ENCODE assay signal across 22 cellular contexts in genomic region chr17:2191227-2191626, GRCh38.
DNase-seq lines count a peak whose midpoint lies in the region; ATAC-seq and TF ChIP-seq lines count a peak whose summit lies in the region.
"Had no signal": no experiment of that assay in that cellular context is flagged by ENCODE, and none has a peak within 500 bp of the region (broad histone marks: within the 10 kb centered on the region; RNA-seq: fewer than 3 reads in every experiment).

No MANE protein-coding gene starts in this region.

- no peaks in the 10 kb centered on the region for H3K9me3 Mint-ChIP-seq in natural killer cell treated with Interleukin-12 subunit alpha and Interleukin-12 subunit beta and Interleukin-15 and Interleukin-18, amount 100 ng/mL, for 72 hours
- H3K9me3 Mint-ChIP-seq: activated naive CD4-positive, alpha-beta T cell treated with anti-CD3 and anti-CD28 coated beads, Interleukin-2, amount 50 U/mL, for 24 hours had no signal

- H3K27ac ChIP-seq in heart left ventricle (peak overlapping the region in 11 of 12 donors; percentile 18 to 82 (median 73)), epithelial cell of prostate (peak overlapping the region; percentile 87), uterus (peak overlapping the region; percentile 77 to 86)
- H3K27ac ChIP-seq: C4-2B had no signal

- peaks cover 67 to 75% of the 10 kb centered on the region in 2 donors for H3K4me1 Mint-ChIP-seq in natural killer cell treated with Interleukin-12 subunit alpha and Interleukin-12 subunit beta and Interleukin-15 and Interleukin-18, amount 100 ng/mL, for 72 hours (ENCODE audit: low read depth in 2 of 2)

- H3K27me3 Mint-ChIP-seq in natural killer cell treated with Interleukin-12 subunit alpha and Interleukin-12 subunit beta and Interleukin-15 and Interleukin-18, amount 100 ng/mL, for 72 hours = no peaks in the 10 kb centered on the region
- H3K27me3 Mint-ChIP-seq: activated naive CD4-positive, alpha-beta T cell treated with anti-CD3 and anti-CD28 coated beads, Interleukin-2, amount 50 U/mL, for 24 hours had no signal

- peaks cover 10 to 72% (median 47%) of the 10 kb centered on the region in 12 donors for H3K4me1 ChIP-seq in heart left ventricle
- H3K4me1 ChIP-seq in uterus = peaks cover 13 to 22% of the 10 kb centered on the region in 2 donors

- no peak for TF ChIP-seq POLR2A in heart left ventricle (IDR thresholded peaks at IDR 0.05)
- no peak for TF ChIP-seq POLR2A in uterus (IDR thresholded peaks at IDR 0.05)

- intact Hi-C loops in heart left ventricle (cut with DNase I) (no loop called here), cardiac septum (cut with DNase I) (no loop called here), uterus (cut with DNase I; ENCODE audit: low total_unique reads) (no loop called here)

- H3K4me3 ChIP-seq in heart left ventricle (no peak overlapping the region), uterus (no peak overlapping the region)
- H3K4me3 ChIP-seq: A549, coronary artery, PC-9 had no signal

- H3K4me3 Mint-ChIP-seq in natural killer cell treated with Interleukin-12 subunit alpha and Interleukin-12 subunit beta and Interleukin-15 and Interleukin-18, amount 100 ng/mL, for 72 hours = peak overlapping the region; percentile 72
- H3K4me3 Mint-ChIP-seq: activated naive CD4-positive, alpha-beta T cell treated with anti-CD3 and anti-CD28 coated beads, Interleukin-2, amount 50 U/mL, for 24 hours had no signal

- no peaks in the 10 kb centered on the region for H3K9me3 ChIP-seq in heart left ventricle
- H3K9me3 ChIP-seq in uterus = no peaks in the 10 kb centered on the region
- H3K9me3 ChIP-seq: A549 had no signal

- no peak for TF ChIP-seq CTCF in heart left ventricle (IDR thresholded peaks at IDR 0.05)
- no peak for TF ChIP-seq CTCF in uterus (IDR thresholded peaks at IDR 0.05)

- DNase-seq in heart left ventricle (no peak), cardiac septum (ENCODE audit: low spot score) (no peak), epithelial cell of prostate (ENCODE audit: low read depth, low spot score) (no peak), uterus (peak in 1 of 2 donors; percentile 43), NCI-H226 (no peak), NCI-H1436 treated with DMSO at 0.1 percent for 48 hours (lab: John Stamatoyannopoulos, UW) (no peak)
- DNase-seq in natural killer cell treated with Interleukin-12 subunit alpha and Interleukin-12 subunit beta and Interleukin-15 and Interleukin-18, amount 100 ng/mL, for 72 hours (ENCODE audit: low spot score) = no peak
- no peak for DNase-seq in stimulated activated CD4-positive, alpha-beta T cell treated with anti-CD3 and anti-CD28 coated beads, Interleukin-4, amount 100 ng/mL, for 24 hours
- DNase-seq: activated T-cell treated with anti-CD3 and anti-CD28 coated beads, Interleukin-2, amount 50 U/mL, for 48 hours; foreskin melanocyte; GDM1; NCI-H1417 treated with DMSO at 0.1 percent for 48 hours; NCI-H2171; PC-9; stimulated activated naive CD4-positive, alpha-beta T cell; T-helper 9 cell; trophoblast cell had no signal

- H3K36me3 Mint-ChIP-seq in natural killer cell treated with Interleukin-12 subunit alpha and Interleukin-12 subunit beta and Interleukin-15 and Interleukin-18, amount 100 ng/mL, for 72 hours = peaks cover 18% of the 10 kb centered on the region

- 72 to 80% (median 77%) methylated on average over 6 of the region's 6 CpGs for WGBS in heart left ventricle, 4 donors

- H3K36me3 ChIP-seq in heart left ventricle (peaks cover 0 to 42% (median 12%) of the 10 kb centered on the region in 9 donors), uterus (no peaks in the 10 kb centered on the region)

- no peak overlapping the region for H3K27ac Mint-ChIP-seq in natural killer cell treated with Interleukin-12 subunit alpha and Interleukin-12 subunit beta and Interleukin-15 and Interleukin-18, amount 100 ng/mL, for 72 hours
- H3K27ac Mint-ChIP-seq: activated naive CD4-positive, alpha-beta T cell treated with anti-CD3 and anti-CD28 coated beads, Interleukin-2, amount 50 U/mL, for 24 hours had no signal

- ATAC-seq in heart left ventricle = peak in 3 of 4 donors; percentile 4 to 51 (median 24)
- ATAC-seq in natural killer cell treated with Interleukin-12 subunit alpha and Interleukin-12 subunit beta and Interleukin-15 and Interleukin-18, amount 100 ng/mL, for 72 hours = no peak
- ATAC-seq: activated CD4-positive, CD25-positive, alpha-beta regulatory T cell treated with anti-CD3 and anti-CD28 coated beads, Interleukin-2, amount 50 U/mL, for 24 hours had no signal

- H3K27me3 ChIP-seq in heart left ventricle = no peaks in the 10 kb centered on the region
- H3K27me3 ChIP-seq in uterus = no peaks in the 10 kb centered on the region

Comparison
In these comparisons a context has a peak if more than half of its experiments do, and no peak if none do; other contexts are left out.
1. ATAC-seq: peak in heart left ventricle (3 of 4); none in natural killer cell treated with Interleukin-12 subunit alpha and Interleukin-12 subunit beta and Interleukin-15 and Interleukin-18, amount 100 ng/mL, for 72 hours (0 of 2).
2. Peak in every context shown above with its lines, with median percentiles within 50 percentile points of each other: H3K27ac ChIP-seq.